12 cellular contexts compared by ENCODE assay signal in the genomic region with DNA sequence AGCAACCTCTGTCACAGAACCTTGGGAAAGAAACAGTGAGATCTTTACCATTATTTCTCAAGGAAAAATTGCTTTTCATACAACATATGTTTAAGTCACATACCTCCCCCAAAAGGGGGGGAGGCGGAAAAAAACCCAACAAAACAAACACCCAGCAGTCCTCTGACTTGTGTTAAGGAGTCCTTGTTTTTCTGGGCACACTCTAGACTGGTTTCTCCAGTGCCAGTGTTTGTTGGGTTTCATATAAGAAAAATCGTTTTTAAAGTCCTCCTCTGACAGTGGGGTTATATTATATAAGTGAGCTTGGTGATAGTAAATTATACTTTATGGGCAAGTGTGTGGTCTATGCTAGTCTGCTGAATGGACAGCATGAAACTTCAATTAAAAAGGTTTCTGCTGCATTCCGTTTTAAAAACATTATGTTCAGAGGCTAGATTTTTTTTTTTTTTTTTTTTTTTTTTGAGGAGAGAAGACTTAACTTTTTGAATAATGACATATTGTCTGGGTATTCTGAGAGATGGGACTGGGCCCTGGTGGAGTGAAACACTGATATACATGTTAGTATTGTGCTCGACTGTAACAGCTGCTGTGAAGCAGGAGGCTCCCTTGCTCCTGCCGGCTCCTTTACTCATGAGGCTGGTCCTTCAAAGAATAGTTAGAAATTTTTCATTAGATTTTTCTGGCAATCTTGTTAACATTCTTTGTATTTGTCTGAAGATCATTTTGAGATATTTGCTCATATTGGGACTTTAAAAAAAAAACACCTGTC.
DNase-seq lines count a peak whose midpoint lies in the region; ATAC-seq, FAIRE-seq and TF ChIP-seq lines count a peak whose summit lies in the region.
"Had no signal": no experiment of that assay in that cellular context is flagged by ENCODE, and none has a peak within 500 bp of the region (broad histone marks: within the 10 kb centered on the region; RNA-seq: fewer than 3 reads in every experiment).

No MANE protein-coding gene starts in this region.

- no peak for ATAC-seq in naive thymus-derived CD8-positive, alpha-beta T cell
- no peak for ATAC-seq in mucosa of descending colon
- ATAC-seq: HCT116 had no signal

- peaks cover 95% of the 10 kb centered on the region for H3K4me1 Mint-ChIP-seq in activated T-cell treated with anti-CD3 and anti-CD28 coated beads, Interleukin-2, amount 50 U/mL, for 24 hours (ENCODE audit: low read depth)
- H3K4me1 Mint-ChIP-seq in naive thymus-derived CD8-positive, alpha-beta T cell, result peaks cover 49 to 98% (median 87%) of the 10 kb centered on the region in 4 donors

- H3K4me1 ChIP-seq in fibroblast of lung (ENCODE audit: control insufficient read depth, extremely low read depth, insufficient read depth, low read length), result peaks cover 4% of the 10 kb centered on the region
- peaks cover 0 to 24% (median 0%) of the 10 kb centered on the region in 4 donors for H3K4me1 ChIP-seq in transverse colon
- H3K4me1 ChIP-seq in small intestine (ENCODE audit: control insufficient read depth in 2 of 2, insufficient read depth in 1 of 2, low read depth in 1 of 2, low read length in 1 of 2), result no peaks in the 10 kb centered on the region
- no peaks in the 10 kb centered on the region for H3K4me1 ChIP-seq in mucosa of descending colon (ENCODE audit: low read depth)

- H3K4me2 ChIP-seq in fibroblast of lung (ENCODE audit: extremely low read depth, insufficient read depth, low read length), result peak overlapping the region; percentile 84

- intact Hi-C loops in transverse colon (cut with DNase I; ENCODE audit: low total_unique reads), result no loop called here
- intact Hi-C loops in mucosa of descending colon (cut with DNase I, micrococcal nuclease), result no loop called here

- H3K9me3 ChIP-seq in fibroblast of lung (ENCODE audit: control insufficient read depth, insufficient read depth, low read depth, low read length) (no peaks in the 10 kb centered on the region), transverse colon (no peaks in the 10 kb centered on the region), small intestine (ENCODE audit: control insufficient read depth, low read depth) (no peaks in the 10 kb centered on the region), mucosa of descending colon (no peaks in the 10 kb centered on the region)

- no peak overlapping the region for H3K9ac ChIP-seq in fibroblast of lung (ENCODE audit: insufficient read depth, low read length)

- H3K79me2 ChIP-seq in fibroblast of lung (ENCODE audit: control insufficient read depth, insufficient read depth, low read length), result no peaks in the 10 kb centered on the region

- H3K4me3 ChIP-seq in fibroblast of lung (replicated peaks in 1 of 4; ENCODE audit: control extremely low read depth in 1 of 4, insufficient read depth in 1 of 4, low read depth in 3 of 4, low read length in 4 of 4), result peak overlapping the region in 3 of 4 experiments; percentile 19 to 48 (median 45)
- H3K4me3 ChIP-seq in transverse colon, result peak overlapping the region in 1 of 4 donors; percentile 36
- H3K4me3 ChIP-seq in small intestine (ENCODE audit: low read depth in 1 of 2, low read length in 2 of 2), result no peak overlapping the region
- no peak overlapping the region for H3K4me3 ChIP-seq in mucosa of descending colon

- no peak for TF ChIP-seq CTCF in fibroblast of lung (conservative IDR thresholded peaks at IDR 0.05 in 1 of 2, IDR thresholded peaks at IDR 0.05 in 1 of 2; ENCODE audit: low read depth in 1 of 2, low read length in 2 of 2)
- no peak for TF ChIP-seq CTCF in transverse colon (IDR thresholded peaks at IDR 0.05)
- TF ChIP-seq CTCF in mucosa of descending colon (IDR thresholded peaks at IDR 0.05), result no peak

- H3K27ac Mint-ChIP-seq in activated T-cell treated with anti-CD3 and anti-CD28 coated beads, Interleukin-2, amount 50 U/mL, for 24 hours, result peak overlapping the region; percentile 49
- H3K27ac Mint-ChIP-seq in naive thymus-derived CD8-positive, alpha-beta T cell, result peak overlapping the region in 9 of 10 donors; percentile 45 to 97 (median 79)
- H3K27ac Mint-ChIP-seq: activated naive CD4-positive, alpha-beta T cell treated with anti-CD3 and anti-CD28 coated beads, Interleukin-2, amount 10 ng/mL, durations not matched to agents 7 days and 5 days had no signal

- no peaks in the 10 kb centered on the region for H3K36me3 ChIP-seq in fibroblast of lung (ENCODE audit: control insufficient read depth, insufficient read depth, low read length)
- H3K36me3 ChIP-seq in transverse colon, result no peaks in the 10 kb centered on the region
- no peaks in the 10 kb centered on the region for H3K36me3 ChIP-seq in small intestine (ENCODE audit: control insufficient read depth in 2 of 2, insufficient read depth in 2 of 2, low read length in 2 of 2)
- no peaks in the 10 kb centered on the region for H3K36me3 ChIP-seq in mucosa of descending colon (ENCODE audit: low read depth)

- H3K27ac ChIP-seq in fibroblast of lung (ENCODE audit: insufficient read depth, low read length) (no peak overlapping the region), transverse colon (peak overlapping the region; percentile 14 to 52 (median 50)), small intestine (ENCODE audit: low read depth in 1 of 2, low read length in 1 of 2) (no peak overlapping the region)

- POLR2A ChIA-PET in naive thymus-derived CD8-positive, alpha-beta T cell (lab: Charles Lee), result interaction anchor here (0.7 to 1.0 kb wide), 2 partner anchors 10 to 18 kb away, joined by 3 read pairs; no protein-coding TSS in a partner anchor

- no peaks in the 10 kb centered on the region for H3K9me3 Mint-ChIP-seq in activated T-cell treated with anti-CD3 and anti-CD28 coated beads, Interleukin-2, amount 50 U/mL, for 24 hours
- H3K9me3 Mint-ChIP-seq in naive thymus-derived CD8-positive, alpha-beta T cell, result no peaks in the 10 kb centered on the region
- H3K9me3 Mint-ChIP-seq: activated B cell treated with CpG ODN at 0.5 μM for 24 hours; activated naive CD4-positive, alpha-beta T cell treated with anti-CD3 and anti-CD28 coated beads, Interleukin-2, amount 10 ng/mL, durations not matched to agents 7 days and 5 days had no signal

- H3K36me3 Mint-ChIP-seq in activated T-cell treated with anti-CD3 and anti-CD28 coated beads, Interleukin-2, amount 50 U/mL, for 24 hours (ENCODE audit: low read depth), result peaks cover 79% of the 10 kb centered on the region
- H3K36me3 Mint-ChIP-seq in naive thymus-derived CD8-positive, alpha-beta T cell, result peaks cover 0 to 26% (median 0%) of the 10 kb centered on the region in 3 donors

- no peak for TF ChIP-seq EP300 in transverse colon (IDR thresholded peaks at IDR 0.05; ENCODE audit: low read depth)

- in situ Hi-C loops in transverse colon (cut with MboI; ENCODE audit: low pct_ligation_motif_present in 1 of 4, low pct_unique_long_range_greater_than_20kb in 1 of 4, low sequenced_read_pairs in 3 of 4), result no loop called here

- no peaks in the 10 kb centered on the region for H3K27me3 Mint-ChIP-seq in activated T-cell treated with anti-CD3 and anti-CD28 coated beads, Interleukin-2, amount 50 U/mL, for 24 hours
- no peaks in the 10 kb centered on the region for H3K27me3 Mint-ChIP-seq in naive thymus-derived CD8-positive, alpha-beta T cell
- H3K27me3 Mint-ChIP-seq: activated B cell treated with CpG ODN at 0.5 μM for 24 hours; activated naive CD4-positive, alpha-beta T cell treated with anti-CD3 and anti-CD28 coated beads, Interleukin-2, amount 10 ng/mL, durations not matched to agents 7 days and 5 days had no signal

- no peak for TF ChIP-seq POLR2A in transverse colon (IDR thresholded peaks at IDR 0.05)

- H2AFZ ChIP-seq in fibroblast of lung (ENCODE audit: low read length), result peak overlapping the region; percentile 14

- H3K27me3 ChIP-seq in fibroblast of lung (ENCODE audit: control insufficient read depth, insufficient read depth, low read length), result no peaks in the 10 kb centered on the region
- no peaks in the 10 kb centered on the region for H3K27me3 ChIP-seq in transverse colon
- no peaks in the 10 kb centered on the region for H3K27me3 ChIP-seq in small intestine (ENCODE audit: control insufficient read depth in 2 of 2, insufficient read depth in 2 of 2, low read length in 2 of 2)

- WGBS in transverse colon (ENCODE audit: low coverage in 1 of 2), 2 donors, result 70 to 78% methylated on average over 5 of the region's 5 CpGs
- WGBS in small intestine, 3 donors, result 66 to 83% (median 79%) methylated on average over 5 of the region's 5 CpGs

- no peak for DNase-seq in activated T-cell treated with anti-CD3 and anti-CD28 coated beads, Interleukin-2, amount 50 U/mL, for 24 hours
- DNase-seq in activated T-cell treated with anti-CD3 and anti-CD28 coated beads for 4 hours (no peak), fibroblast of lung (ENCODE audit: low read depth in 2 of 2) (no peak), transverse colon (no peak), small intestine (no peak), mucosa of descending colon (no peak), D341Med (ENCODE audit: low spot score) (no peak)
- no peak for DNase-seq in naive thymus-derived CD8-positive, alpha-beta T cell
- DNase-seq: activated B cell treated with CpG ODN at 0.5 μM for 24 hours; activated naive CD4-positive, alpha-beta T cell treated with anti-CD3 and anti-CD28 coated beads, Interleukin-2, amount 10 ng/mL, durations not matched to agents 7 days and 5 days; Karpas-422 had no signal

- no peak overlapping the region for H3K4me3 Mint-ChIP-seq in activated T-cell treated with anti-CD3 and anti-CD28 coated beads, Interleukin-2, amount 50 U/mL, for 24 hours
- peak overlapping the region in 1 of 10 donors; percentile 34 for H3K4me3 Mint-ChIP-seq in naive thymus-derived CD8-positive, alpha-beta T cell
- H3K4me3 Mint-ChIP-seq: activated B cell treated with CpG ODN at 0.5 μM for 24 hours; activated naive CD4-positive, alpha-beta T cell treated with anti-CD3 and anti-CD28 coated beads, Interleukin-2, amount 10 ng/mL, durations not matched to agents 7 days and 5 days had no signal

- FAIRE-seq in small intestine (lab: Jason Lieb, UNC), result no peak

- no peaks in the 10 kb centered on the region for H4K20me1 ChIP-seq in fibroblast of lung (ENCODE audit: control insufficient read depth, extremely low read depth, insufficient read depth, low read length)

Comparison
In these comparisons a context has a peak if more than half of its experiments do, and no peak if none do; other contexts are left out.
1. H3K27ac ChIP-seq: peak in transverse colon (4 of 4); none in fibroblast of lung (single experiment) and small intestine (0 of 2).
2. H3K4me3 ChIP-seq: peak in fibroblast of lung (3 of 4); none in small intestine (0 of 2) and mucosa of descending colon (single experiment).